ENCODE assay signal across 23 cellular contexts in the genomic region with DNA sequence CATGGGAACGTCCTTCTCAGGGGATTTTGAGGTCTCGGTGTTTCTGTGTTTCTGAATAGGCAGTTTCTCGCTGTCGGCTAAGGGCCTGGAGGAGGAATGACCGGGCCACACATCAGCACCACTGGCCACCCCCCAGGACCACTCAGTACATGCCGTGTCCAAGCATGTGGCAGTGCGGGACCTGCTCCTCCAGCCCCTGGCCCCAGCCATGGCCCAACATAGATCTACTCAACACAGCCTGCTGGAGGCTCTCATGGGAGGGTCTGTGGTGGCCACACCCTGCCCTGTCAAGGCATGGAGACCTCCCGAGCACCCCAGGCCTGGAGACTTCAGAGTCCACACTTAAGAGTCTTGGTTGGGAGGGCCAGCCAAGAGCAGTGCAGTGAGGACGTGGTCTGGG. TPM values are rescaled to one million over a fixed set of nuclear protein-coding genes. Genes with fewer than 3 reads are reported as not detected.
DNase-seq lines count a peak whose midpoint lies in the region; ATAC-seq and TF ChIP-seq lines count a peak whose summit lies in the region.
"Had no signal": no experiment of that assay in that cellular context is flagged by ENCODE, and none has a peak within 500 bp of the region (broad histone marks: within the 10 kb centered on the region; RNA-seq: fewer than 3 reads in every experiment).

No MANE protein-coding gene starts in this region.

- H3K27ac Mint-ChIP-seq in activated naive CD8-positive, alpha-beta T cell, result peak overlapping the region; percentile 9
- no peak overlapping the region for H3K27ac Mint-ChIP-seq in activated naive CD8-positive, alpha-beta T cell treated with anti-CD3 and anti-CD28 coated beads, Interleukin-2, amount 50 U/mL, for 24 hours
- H3K27ac Mint-ChIP-seq in activated T-helper 17 cell treated with anti-CD3 and anti-CD28 coated beads, Interleukin-2, amount 50 U/mL, for 72 hours, result peak overlapping the region; percentile 62
- H3K27ac Mint-ChIP-seq: CD4-positive, alpha-beta T cell; GM23338 had no signal

- H3K27ac ChIP-seq in lower lobe of right lung (no peak overlapping the region), vagina (no peak overlapping the region)
- H3K27ac ChIP-seq: KMS-11, PC-9 had no signal

- no peaks in the 10 kb centered on the region for H3K4me1 ChIP-seq in lower lobe of right lung
- H3K4me1 ChIP-seq in vagina, result no peaks in the 10 kb centered on the region
- H3K4me1 ChIP-seq: BE2C had no signal

- H3K9me3 ChIP-seq in lower lobe of right lung (no peaks in the 10 kb centered on the region), vagina (no peaks in the 10 kb centered on the region)
- H3K9me3 ChIP-seq: BE2C had no signal

- no peak for TF ChIP-seq CTCF in lower lobe of right lung (IDR thresholded peaks at IDR 0.05)
- no peak for TF ChIP-seq CTCF in vagina (IDR thresholded peaks at IDR 0.05)

- no peak for ATAC-seq in activated naive CD8-positive, alpha-beta T cell treated with anti-CD3 and anti-CD28 coated beads, Interleukin-2, amount 50 U/mL, for 24 hours
- no peak for ATAC-seq in activated T-helper 17 cell treated with anti-CD3 and anti-CD28 coated beads, Interleukin-2, amount 50 U/mL, for 72 hours (replicated peaks)
- ATAC-seq in lower lobe of right lung, result no peak
- ATAC-seq: GM23338 had no signal

- H3K36me3 ChIP-seq in lower lobe of right lung (peaks cover 100% of the 10 kb centered on the region), vagina (peaks cover 5 to 100% of the 10 kb centered on the region in 2 donors)

- intact Hi-C loops in lower lobe of right lung (cut with DNase I), result no loop called here
- intact Hi-C loops in vagina (cut with DNase I), result no loop called here

- H3K36me3 Mint-ChIP-seq in activated naive CD8-positive, alpha-beta T cell, result no peaks in the 10 kb centered on the region
- peaks cover 20% of the 10 kb centered on the region for H3K36me3 Mint-ChIP-seq in activated naive CD8-positive, alpha-beta T cell treated with anti-CD3 and anti-CD28 coated beads, Interleukin-2, amount 50 U/mL, for 24 hours (ENCODE audit: low read depth)
- H3K36me3 Mint-ChIP-seq in activated T-helper 17 cell treated with anti-CD3 and anti-CD28 coated beads, Interleukin-2, amount 50 U/mL, for 72 hours (ENCODE audit: low read depth), result peaks cover 79% of the 10 kb centered on the region

- no peak for TF ChIP-seq POLR2A in vagina (IDR thresholded peaks at IDR 0.05)

- DNase-seq in activated naive CD8-positive, alpha-beta T cell treated with anti-CD3 and anti-CD28 coated beads, Interleukin-2, amount 50 U/mL, for 24 hours, result no peak
- peak; percentile 42 for DNase-seq in myocyte (ENCODE audit: low read depth)
- DNase-seq in stimulated activated CD4-positive, alpha-beta T cell treated with anti-CD3 and anti-CD28 coated beads, Interleukin-15, amount 100 ng/mL, for 24 hours, result no peak
- no peak for DNase-seq in lower lobe of right lung
- DNase-seq in anterior cingulate cortex (lab: John Stamatoyannopoulos, UW), result no peak
- no peak for DNase-seq in vagina (ENCODE audit: extremely low spot score in 2 of 2)
- DNase-seq: BE2C; CD4-positive, alpha-beta T cell; DMS153; HCEC 1CT; NCI-H1092 treated with DMSO at 0.1 percent for 48 hours; NCI-H1436 treated with DMSO at 0.1 percent for 48 hours; NCI-H1930; NCI-H2227 treated with DMSO at 0.1 percent for 48 hours; NCI-H510A; NCI-H748 treated with DMSO at 0.1 percent for 48 hours; RPMI8226; SHP77 treated with DMSO at 0.1 percent for 48 hours had no signal

- H3K9me3 Mint-ChIP-seq in activated naive CD8-positive, alpha-beta T cell (ENCODE audit: low read depth), result no peaks in the 10 kb centered on the region
- no peaks in the 10 kb centered on the region for H3K9me3 Mint-ChIP-seq in activated naive CD8-positive, alpha-beta T cell treated with anti-CD3 and anti-CD28 coated beads, Interleukin-2, amount 50 U/mL, for 24 hours
- no peaks in the 10 kb centered on the region for H3K9me3 Mint-ChIP-seq in activated T-helper 17 cell treated with anti-CD3 and anti-CD28 coated beads, Interleukin-2, amount 50 U/mL, for 72 hours
- H3K9me3 Mint-ChIP-seq: CD4-positive, alpha-beta T cell; GM23338 had no signal

- H3K4me3 ChIP-seq in lower lobe of right lung (no peak overlapping the region), vagina (no peak overlapping the region)
- H3K4me3 ChIP-seq: GM23338, PC-9 had no signal

- peaks cover 6% of the 10 kb centered on the region for H3K4me1 Mint-ChIP-seq in activated naive CD8-positive, alpha-beta T cell (ENCODE audit: low read depth)
- H3K4me1 Mint-ChIP-seq in activated naive CD8-positive, alpha-beta T cell treated with anti-CD3 and anti-CD28 coated beads, Interleukin-2, amount 50 U/mL, for 24 hours, result peaks cover 8% of the 10 kb centered on the region
- H3K4me1 Mint-ChIP-seq in activated T-helper 17 cell treated with anti-CD3 and anti-CD28 coated beads, Interleukin-2, amount 50 U/mL, for 72 hours, result peaks cover 6% of the 10 kb centered on the region
- H3K4me1 Mint-ChIP-seq: GM23338 had no signal

- H3K27me3 Mint-ChIP-seq in activated naive CD8-positive, alpha-beta T cell, result no peaks in the 10 kb centered on the region
- no peaks in the 10 kb centered on the region for H3K27me3 Mint-ChIP-seq in activated naive CD8-positive, alpha-beta T cell treated with anti-CD3 and anti-CD28 coated beads, Interleukin-2, amount 50 U/mL, for 24 hours
- no peaks in the 10 kb centered on the region for H3K27me3 Mint-ChIP-seq in activated T-helper 17 cell treated with anti-CD3 and anti-CD28 coated beads, Interleukin-2, amount 50 U/mL, for 72 hours
- H3K27me3 Mint-ChIP-seq: CD4-positive, alpha-beta T cell had no signal

- no peak overlapping the region for H3K4me3 Mint-ChIP-seq in activated naive CD8-positive, alpha-beta T cell
- no peak overlapping the region for H3K4me3 Mint-ChIP-seq in activated naive CD8-positive, alpha-beta T cell treated with anti-CD3 and anti-CD28 coated beads, Interleukin-2, amount 50 U/mL, for 24 hours
- H3K4me3 Mint-ChIP-seq in activated T-helper 17 cell treated with anti-CD3 and anti-CD28 coated beads, Interleukin-2, amount 50 U/mL, for 72 hours, result no peak overlapping the region
- H3K4me3 Mint-ChIP-seq: CD4-positive, alpha-beta T cell; GM23338 had no signal

- H3K27me3 ChIP-seq in lower lobe of right lung (ENCODE audit: low read depth) (no peaks in the 10 kb centered on the region), vagina (no peaks in the 10 kb centered on the region)
- H3K27me3 ChIP-seq: BE2C had no signal

RNA-seq across cellular contexts. Expression of a gene that starts 17.5 kb away (rescaled TPM):
- total RNA-seq in activated T-helper 17 cell treated with anti-CD3 and anti-CD28 coated beads, Interleukin-2, amount 50 U/mL, for 72 hours, result 100 to 1,000 TPM in 1 of 2 donors, 10 to 100 TPM in 1; 13.9 to 143 TPM
- 7.2 and 8.2 TPM in 2 replicates for total RNA-seq in myocyte
- polyA plus RNA-seq in myocyte (2012), result 6.2 TPM
- total RNA-seq in lower lobe of right lung, result 7.4 TPM
- 7.9 TPM for total RNA-seq in vagina

RNA-seq across cellular contexts. Expression of a gene that starts 18.1 kb away (rescaled TPM):
- 100 to 1,000 TPM; 271 to 387 TPM for total RNA-seq in activated T-helper 17 cell treated with anti-CD3 and anti-CD28 coated beads, Interleukin-2, amount 50 U/mL, for 72 hours
- total RNA-seq in myocyte (17.6 and 22.4 TPM in 2 replicates), lower lobe of right lung (69.2 TPM), vagina (50.6 TPM)
- 20.7 TPM for polyA plus RNA-seq in myocyte (2012)

RNA-seq across cellular contexts. Expression of a gene that starts 37.1 kb away (rescaled TPM):
- 100 to 1,000 TPM in 1 of 2 donors, 10 to 100 TPM in 1; 83.6 to 108 TPM for total RNA-seq in activated T-helper 17 cell treated with anti-CD3 and anti-CD28 coated beads, Interleukin-2, amount 50 U/mL, for 72 hours
- total RNA-seq in myocyte (109 and 114 TPM in 2 replicates), lower lobe of right lung (99.5 TPM), vagina (62.9 TPM)
- polyA plus RNA-seq in myocyte (2012), result 129 TPM

RNA-seq across cellular contexts. Expression of a gene that starts 49.5 kb away (rescaled TPM):
- total RNA-seq in activated T-helper 17 cell treated with anti-CD3 and anti-CD28 coated beads, Interleukin-2, amount 50 U/mL, for 72 hours, result 100 to 1,000 TPM in 1 of 2 donors, 10 to 100 TPM in 1; 76.6 to 114 TPM
- total RNA-seq in myocyte, result 7.9 and 8.3 TPM in 2 replicates
- 8.2 TPM for polyA plus RNA-seq in myocyte (2012)
- total RNA-seq in lower lobe of right lung, result 33.0 TPM
- total RNA-seq in vagina, result 13.0 TPM
